In the genomic region with DNA sequence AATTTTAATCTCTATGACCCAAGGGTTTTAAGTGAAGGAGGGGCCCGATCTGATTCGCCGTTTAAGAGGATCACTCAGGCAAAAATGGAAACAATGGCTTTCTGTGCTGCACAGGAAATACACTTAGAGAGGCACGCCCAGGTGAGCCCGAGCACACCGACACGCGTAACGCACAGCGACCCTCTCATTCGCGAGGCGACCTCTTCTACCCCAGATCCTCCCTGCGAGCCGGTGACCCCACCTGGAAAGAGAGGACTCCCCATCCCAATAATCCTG, we compare ENCODE assay signal across 9 cellular contexts. TPM values are rescaled to one million over a fixed set of nuclear protein-coding genes. Genes with fewer than 3 reads are reported as not detected.
DNase-seq lines count a peak whose midpoint lies in the region; ATAC-seq and TF ChIP-seq lines count a peak whose summit lies in the region.
"Had no signal": no experiment of that assay in that cellular context is flagged by ENCODE, and none has a peak within 500 bp of the region (broad histone marks: within the 10 kb centered on the region; RNA-seq: fewer than 3 reads in every experiment).

No MANE protein-coding gene starts in this region.

- peaks cover 0 to 5% of the 10 kb centered on the region in 2 experiments; a peak in 3 of 5 replicates for H3K9me3 Mint-ChIP-seq in H9

- H3K27ac ChIP-seq in H9 (ENCODE audit: insufficient read length, low read depth, low read length) (no peak overlapping the region), epithelial cell of prostate (peak overlapping the region; percentile 97)

- no peak overlapping the region for H4K91ac ChIP-seq in H9 (ENCODE audit: insufficient read length, low read depth, low read length)

- no peak overlapping the region for H4K8ac ChIP-seq in H9 (replicated peaks; ENCODE audit: insufficient read length, low read depth, low read length)

- H3K79me1 ChIP-seq in H9 (ENCODE audit: insufficient read depth, low read depth, low read length, poor library complexity, severe bottlenecking) = no peaks in the 10 kb centered on the region

- H3K36me3 Mint-ChIP-seq in H9 (ENCODE audit: insufficient read depth in 1 of 3, low read depth in 3 of 3) = peaks cover 0 to 4% (median 0%) of the 10 kb centered on the region in 3 experiments; a peak in 2 of 7 replicates

- H3T11ph ChIP-seq in H9 (ENCODE audit: low read length) = no peak overlapping the region

- H3K27me3 ChIP-seq in H9 (ENCODE audit: insufficient read depth, low read length) = no peaks in the 10 kb centered on the region

- H3K23ac ChIP-seq in H9 (ENCODE audit: insufficient read length, low read depth, low read length) = no peak overlapping the region

- H2BK120ac ChIP-seq in H9 (ENCODE audit: low read depth, low read length, poor library complexity, severe bottlenecking) = no peak overlapping the region

- no peak overlapping the region for H2BK15ac ChIP-seq in H9 (ENCODE audit: low read depth, low read length)

- H3K4me3 Mint-ChIP-seq in H9 = peak overlapping the region; percentile 81 to 91

- H4K5ac ChIP-seq in H9 (ENCODE audit: insufficient read length, low read depth, low read length) = no peak overlapping the region

- H2AFZ ChIP-seq in H9 (ENCODE audit: low read length) = no peak overlapping the region

- no peaks in the 10 kb centered on the region; the same call in 1 of the 2 replicates for H3K79me2 ChIP-seq in H9 (ENCODE audit: insufficient read depth, low read length)

- H2BK12ac ChIP-seq in H9 (ENCODE audit: insufficient read length, low read depth, low read length) = no peak overlapping the region

- peak overlapping the region; percentile 82 for H3K4me3 ChIP-seq in GM12875 (ENCODE audit: low read depth, low read length)

- H3K56ac ChIP-seq in H9 (ENCODE audit: insufficient read length, low read depth, low read length) = no peak overlapping the region

- DNase-seq in H9 (no peak), NCI-H748 (lab: John Stamatoyannopoulos, UW; ENCODE audit: unreplicated experiment) (peak; percentile 73), epithelial cell of prostate (ENCODE audit: low read depth, low spot score) (no peak), sciatic nerve (ENCODE audit: low spot score) (no peak), occipital lobe (lab: John Stamatoyannopoulos, UW) (no peak), DMS 273 treated with DMSO at 0.1 percent for 48 hours (lab: John Stamatoyannopoulos, UW) (no peak), NCI-H128 (lab: John Stamatoyannopoulos, UW; ENCODE audit: unreplicated experiment) (no peak)

- H3K27ac Mint-ChIP-seq in H9 = peak overlapping the region in 1 of 3 experiments; percentile 97; a peak in 2 of 7 replicates

- H3K23me2 ChIP-seq in H9 (ENCODE audit: insufficient read length, low read depth, low read length, poor library complexity, severe bottlenecking) = peaks cover 16% of the 10 kb centered on the region

- peaks cover 19 to 23% of the 10 kb centered on the region in 2 experiments for H3K4me1 Mint-ChIP-seq in H9

- H4K20me1 ChIP-seq in H9 (ENCODE audit: control insufficient read depth, insufficient read depth, insufficient read length) = peaks cover 5% of the 10 kb centered on the region

- H3K14ac ChIP-seq in H9 (ENCODE audit: insufficient read depth, low read length) = no peak overlapping the region

- no peak for TF ChIP-seq CTCF in GM12875 (IDR thresholded peaks at IDR 0.05; ENCODE audit: borderline replicate concordance, insufficient read depth, low read depth, low read length)
- TF ChIP-seq CTCF in H9 (conservative IDR thresholded peaks at IDR 0.05) = no peak

- peak overlapping the region; percentile 98 for H3K4me2 ChIP-seq in H9 (ENCODE audit: insufficient read depth, insufficient read length, low read length)

- 0 out of 2 replicates have a peak, but pooled peaks cover 2% of the 10 kb centered on the region for H3K4me1 ChIP-seq in H9 (ENCODE audit: insufficient read depth, low read length)

- H3K9ac ChIP-seq in H9 (ENCODE audit: extremely low read depth, insufficient read length, low read length) = peak overlapping the region; percentile 79

- no peak overlapping the region for H2AK5ac ChIP-seq in H9 (ENCODE audit: insufficient read length, low read length)

- H2BK20ac ChIP-seq in H9 (ENCODE audit: low read depth, low read length, poor library complexity, severe bottlenecking) = no peak overlapping the region

- H3K9me3 ChIP-seq in H9 (ENCODE audit: control insufficient read depth, low read depth, low read length) = no peaks in the 10 kb centered on the region

- no peak overlapping the region for H2BK5ac ChIP-seq in H9 (ENCODE audit: insufficient read length, low read length)

- no peak overlapping the region for H3K4ac ChIP-seq in H9 (ENCODE audit: low read depth, low read length)

- no CpG with 5 or more reads among the region's 15 CpGs for WGBS in H9 (ENCODE audit: extremely low coverage, insufficient read length, low lambda C conversion rate)

- peak overlapping the region; percentile 24 for H3K18ac ChIP-seq in H9 (ENCODE audit: insufficient read length, low read depth, low read length)

- H3K27me3 Mint-ChIP-seq in H9 (ENCODE audit: low read depth) = no peaks in the 10 kb centered on the region

- ATAC-seq in sciatic nerve = peak; percentile 14

- intact Hi-C loops in sciatic nerve (cut with DNase I) = no loop called here

RNA-seq across cellular contexts. Expression of gene SH2D3A, which starts 0.2 kb away (rescaled TPM):
- total RNA-seq in H9 (2021) = 17.9 and 22.0 TPM in 2 replicates
- 0.45 TPM for total RNA-seq in sciatic nerve
- not detected for total RNA-seq in occipital lobe

RNA-seq across cellular contexts. Expression of gene VAV1, which starts 5.5 kb away (rescaled TPM):
- total RNA-seq in H9 (2021) (0.61 and 0.90 TPM in 2 replicates), sciatic nerve (12.7 TPM), occipital lobe (2.5 TPM)
- total RNA-seq: SK-MEL-5 had no signal

RNA-seq across cellular contexts. Expression of gene TRIP10, which starts 27.5 kb away (rescaled TPM):
- 54.1 and 56.4 TPM in 2 replicates for total RNA-seq in H9 (2021)
- total RNA-seq in sciatic nerve = 131 TPM
- 3.0 TPM for total RNA-seq in occipital lobe

RNA-seq across cellular contexts. Expression of gene GPR108, which starts 29.6 kb away (rescaled TPM):
- total RNA-seq in H9 (2021) (38.2 and 39.3 TPM in 2 replicates), sciatic nerve (64.1 TPM), occipital lobe (11.2 TPM)

RNA-seq across cellular contexts. Expression of gene C3, which starts 46.6 kb away (rescaled TPM):
- total RNA-seq in H9 (2021) (4.9 and 5.9 TPM in 2 replicates), sciatic nerve (971 TPM), occipital lobe (12.3 TPM)
- total RNA-seq: SK-MEL-5 had no signal

Comparison
In these comparisons a context has a peak if more than half of its experiments do, and no peak if none do; other contexts are left out.
1. RNA of gene SH2D3A, which starts 0.2 kb away (total RNA-seq): 17.9 to 22.0 TPM in H9; 0.45 TPM in sciatic nerve (single experiment) and not detected in occipital lobe (single experiment); every median in the first group is over 10 times any median in the second.
2. RNA of gene TRIP10, which starts 27.5 kb away (total RNA-seq): 131 TPM in sciatic nerve (single experiment) and 54.1 to 56.4 TPM in H9; 3.0 TPM in occipital lobe (single experiment); every median in the first group is over 10 times any median in the second.